8 cellular contexts compared by ENCODE assay signal in genomic region chr9:93058357-93059096, GRCh38. TPM values are rescaled to one million over a fixed set of nuclear protein-coding genes. Genes with fewer than 3 reads are reported as not detected.
DNase-seq lines count a peak whose midpoint lies in the region; ATAC-seq and TF ChIP-seq lines count a peak whose summit lies in the region.

Gene SUSD3, plus strand, starts transcription at chr9:93058701. Its CDS starts 42 bp downstream, at chr9:93058743.

- H3K9me3 Mint-ChIP-seq in T-helper 1 cell treated with Interleukin-12 subunit alpha and Interleukin-12 subunit beta and Interleukin-4 antibody, amounts not matched to agents 30 μg/mL and 1 μg/mL, for 36 hours, result no peaks in the 10 kb centered on the region

- peak within 1 kb of the TSS; percentile 91 for H3K4me3 Mint-ChIP-seq in T-helper 1 cell treated with Interleukin-12 subunit alpha and Interleukin-12 subunit beta and Interleukin-4 antibody, amounts not matched to agents 30 μg/mL and 1 μg/mL, for 36 hours

- H3K27ac Mint-ChIP-seq in T-helper 1 cell treated with Interleukin-12 subunit alpha and Interleukin-12 subunit beta and Interleukin-4 antibody, amounts not matched to agents 30 μg/mL and 1 μg/mL, for 36 hours, result peak within 1 kb of the TSS; percentile 95

- H3K36me3 ChIP-seq in kidney epithelial cell (ENCODE audit: control insufficient read depth, insufficient read depth, low read length), result no peaks in the 10 kb centered on the region

- H3K36me3 Mint-ChIP-seq in T-helper 1 cell treated with Interleukin-12 subunit alpha and Interleukin-12 subunit beta and Interleukin-4 antibody, amounts not matched to agents 30 μg/mL and 1 μg/mL, for 36 hours (ENCODE audit: low read depth), result peaks cover 18% of the 10 kb centered on the region

- H3K27me3 Mint-ChIP-seq in T-helper 1 cell treated with Interleukin-12 subunit alpha and Interleukin-12 subunit beta and Interleukin-4 antibody, amounts not matched to agents 30 μg/mL and 1 μg/mL, for 36 hours (ENCODE audit: low read depth), result no peaks in the 10 kb centered on the region

- peak within 1 kb of the TSS; percentile 15 for H3K4me3 ChIP-seq in kidney epithelial cell (ENCODE audit: low read depth, low read length)

- peaks cover 45% of the 10 kb centered on the region for H3K4me1 Mint-ChIP-seq in T-helper 1 cell treated with Interleukin-12 subunit alpha and Interleukin-12 subunit beta and Interleukin-4 antibody, amounts not matched to agents 30 μg/mL and 1 μg/mL, for 36 hours (ENCODE audit: low read depth)

- H3K27me3 ChIP-seq in kidney epithelial cell (ENCODE audit: control insufficient read depth, insufficient read depth, low read length), result peaks cover 7% of the 10 kb centered on the region

- ATAC-seq in HG03103 (IDR thresholded peaks at IDR 0.05; ENCODE audit: low read depth, unreplicated experiment), result peak; percentile 37

- DNase-seq in SKM-1 treated with dmso at 0.1 percent for 144 hours (lab: John Stamatoyannopoulos, UW; ENCODE audit: unreplicated experiment), result peak; percentile 18
- no peak for DNase-seq in SKM-1 (lab: John Stamatoyannopoulos, UW; ENCODE audit: unreplicated experiment)
- peak; percentile 64 for DNase-seq in astrocyte of the hippocampus (ENCODE audit: low read depth, low spot score)
- no peak for DNase-seq in kidney epithelial cell (ENCODE audit: low read depth)
- peak; percentile 57 to 61 for DNase-seq in stimulated activated CD4-positive, alpha-beta T cell treated with anti-CD3 and anti-CD28 coated beads, Interleukin-4, amount 100 ng/mL, for 48 hours (ENCODE audit: low read depth in 2 of 2)
- no peak for DNase-seq in T1000 (lab: John Stamatoyannopoulos, UW)

- TF ChIP-seq CTCF in kidney epithelial cell (IDR thresholded peaks at IDR 0.05; ENCODE audit: insufficient read depth, low read length, poor library complexity, severe bottlenecking), result no peak

RNA-seq across cellular contexts. Expression of gene SUSD3, which starts in this region (rescaled TPM):
- total RNA-seq in kidney epithelial cell, result 0.89 and 1.3 TPM in 2 replicates

Comparison
In these comparisons a context has a peak if more than half of its experiments do, and no peak if none do; other contexts are left out.
1. DNase-seq: peak in SKM-1 treated with dmso at 0.1 percent for 144 hours (single experiment), astrocyte of the hippocampus (single experiment) and stimulated activated CD4-positive, alpha-beta T cell treated with anti-CD3 and anti-CD28 coated beads, Interleukin-4, amount 100 ng/mL, for 48 hours (2 of 2); none in SKM-1 (single experiment), kidney epithelial cell (single experiment) and T1000 (single experiment).